ENCODE assay signal across 8 cellular contexts in genomic region chr4:107931775-107932321, GRCh38. TPM values are rescaled to one million over a fixed set of nuclear protein-coding genes. Genes with fewer than 3 reads are reported as not detected.
DNase-seq lines count a peak whose midpoint lies in the region; ATAC-seq and TF ChIP-seq lines count a peak whose summit lies in the region.

No MANE protein-coding gene starts in this region.

- peaks cover 6 to 25% (median 21%) of the 10 kb centered on the region in 4 donors for H3K4me1 ChIP-seq in stomach

- TF ChIP-seq POLR2A in GM10847 (IDR thresholded peaks at IDR 0.05; ENCODE audit: extremely low read depth, insufficient read length) = peak; percentile 0
- TF ChIP-seq POLR2A in stomach (IDR thresholded peaks at IDR 0.05) = no peak

- no peak for TF ChIP-seq EP300 in stomach (IDR thresholded peaks at IDR 0.05)

- DNase-seq in T-helper 22 cell (ENCODE audit: low read depth) (peak; percentile 0), cerebellum (ENCODE audit: low spot score) (peak; percentile 47), mucosa of gallbladder (ENCODE audit: low spot score) (peak; percentile 10), stomach (no peak), NCI-H2196 treated with DMSO at 0.1 percent for 48 hours (lab: John Stamatoyannopoulos, UW; ENCODE audit: unreplicated experiment) (no peak)

- ATAC-seq in HG02840 (IDR thresholded peaks at IDR 0.05; ENCODE audit: low FRiP score, unreplicated experiment) (peak; percentile 23), HG03432 (IDR thresholded peaks at IDR 0.05; ENCODE audit: unreplicated experiment) (no peak)

- H3K27ac ChIP-seq in stomach = peak overlapping the region; percentile 65 to 86 (median 77)

- WGBS in stomach, 5 donors = 2 to 5% (median 3%) methylated on average over 30 to 45 of the region's 45 CpGs

- no peak for TF ChIP-seq CTCF in stomach (IDR thresholded peaks at IDR 0.05)

- intact Hi-C loops in stomach (cut with DNase I; ENCODE audit: low total_unique reads) = no loop called here

- H3K4me3 ChIP-seq in stomach = peak overlapping the region; percentile 73 to 84 (median 79)

- no peaks in the 10 kb centered on the region for H3K27me3 ChIP-seq in stomach

- peaks cover 0 to 6% (median 0%) of the 10 kb centered on the region in 4 donors for H3K36me3 ChIP-seq in stomach

- H3K9me3 ChIP-seq in stomach = no peaks in the 10 kb centered on the region

RNA-seq across cellular contexts. Expression of gene CYP2U1, which starts 0.5 kb away (rescaled TPM):
- total RNA-seq in cerebellum = 12.9 TPM
- total RNA-seq in mucosa of gallbladder = 8.1 TPM
- 10 to 100 TPM in 1 of 5 donors, 1 to 10 TPM in 3, under 1 TPM in 1; 0.58 to 10.7 (median 6.4) TPM for total RNA-seq in stomach
- 1 to 10 TPM; 1.1 to 2.6 (median 1.1) TPM for polyA plus RNA-seq in stomach

RNA-seq across cellular contexts. Expression of gene HADH, which starts 57.8 kb away (rescaled TPM):
- total RNA-seq in cerebellum = 17.5 TPM
- 47.5 TPM for total RNA-seq in mucosa of gallbladder
- 100 to 1,000 TPM in 2 of 5 donors, 10 to 100 TPM in 3; 51.6 to 118 (median 64.7) TPM for total RNA-seq in stomach
- 10 to 100 TPM; 59.6 to 70.3 (median 64.8) TPM for polyA plus RNA-seq in stomach

Comparison
In these comparisons a context has a peak if more than half of its experiments do, and no peak if none do; other contexts are left out.
1. DNase-seq: peak in T-helper 22 cell (single experiment), cerebellum (single experiment) and mucosa of gallbladder (single experiment); none in stomach (single experiment) and NCI-H2196 treated with DMSO at 0.1 percent for 48 hours (single experiment).